21 cellular contexts compared by ENCODE assay signal in genomic region chr4:79632114-79632513, GRCh38.
"Had no signal": no experiment of that assay in that cellular context is flagged by ENCODE, and none has a peak within 500 bp of the region (broad histone marks: within the 10 kb centered on the region; RNA-seq: fewer than 3 reads in every experiment).

No MANE protein-coding gene starts in this region.

- H3K36me3 Mint-ChIP-seq: mesothelial cell of epicardium, natural killer cell had no signal

- ATAC-seq: esophagus mucosa, gastrocnemius medialis, heart right ventricle, left lobe of liver, natural killer cell had no signal

- H3K27me3 ChIP-seq: colonic mucosa, gastrocnemius medialis, heart right ventricle, right atrium auricular region, sigmoid colon, stomach, transverse colon had no signal

- DNase-seq: colonic mucosa; dermis blood vessel endothelial cell; endodermal cell; gastrocnemius medialis; heart right ventricle; hypothalamus; natural killer cell; sigmoid colon; stimulated activated CD4-positive, alpha-beta T cell treated with anti-CD3 and anti-CD28 coated beads, Interleukin-2, amount 100 ng/mL, for 24 hours; stimulated activated CD4-positive, alpha-beta T cell treated with anti-CD3 and anti-CD28 coated beads, Interleukin-4, amount 100 ng/mL, for 4 hours; stimulated activated naive CD4-positive, alpha-beta T cell; stomach; substantia nigra; transverse colon had no signal

- H3K27ac Mint-ChIP-seq: endodermal cell, mesothelial cell of epicardium, natural killer cell had no signal

- H3K9me3 Mint-ChIP-seq: endodermal cell, mesothelial cell of epicardium, neural crest cell had no signal

- H3K9me3 ChIP-seq: colonic mucosa, gastrocnemius medialis, heart right ventricle, right atrium auricular region, sigmoid colon, stomach, thoracic aorta, transverse colon had no signal

- H3K4me1 Mint-ChIP-seq: natural killer cell, neural crest cell had no signal

- H3K36me3 ChIP-seq: colonic mucosa, gastrocnemius medialis, heart right ventricle, right atrium auricular region, sigmoid colon, stomach, thoracic aorta, transverse colon had no signal

- H3K27ac ChIP-seq: colonic mucosa, gastrocnemius medialis, heart right ventricle, right atrium auricular region, sigmoid colon, skin epidermis, stomach, thoracic aorta, transverse colon had no signal

- H3K4me3 Mint-ChIP-seq: endodermal cell, mesothelial cell of epicardium, natural killer cell, neural crest cell had no signal

- H3K4me3 ChIP-seq: colonic mucosa, gastrocnemius medialis, heart right ventricle, right atrium auricular region, sigmoid colon, skin epidermis, stomach, thoracic aorta, transverse colon had no signal

- H3K4me1 ChIP-seq: colonic mucosa, gastrocnemius medialis, heart right ventricle, right atrium auricular region, stomach had no signal
